Comparison of ENCODE assay signal across 14 cellular contexts in genomic region chr15:70715840-70716510, GRCh38. TPM values are rescaled to one million over a fixed set of nuclear protein-coding genes. Genes with fewer than 3 reads are reported as not detected.
DNase-seq lines count a peak whose midpoint lies in the region; ATAC-seq and TF ChIP-seq lines count a peak whose summit lies in the region.
"Had no signal": no experiment of that assay in that cellular context is flagged by ENCODE, and none has a peak within 500 bp of the region (broad histone marks: within the 10 kb centered on the region; RNA-seq: fewer than 3 reads in every experiment).

No MANE protein-coding gene starts in this region.

- H3K4me1 ChIP-seq in Panc1 (ENCODE audit: control insufficient read depth, insufficient read depth, low read length) (peaks cover 80% of the 10 kb centered on the region), gastroesophageal sphincter (peaks cover 3 to 84% (median 33%) of the 10 kb centered on the region in 3 donors), prostate gland (replicated peaks) (peaks cover 17% of the 10 kb centered on the region)

- TF ChIP-seq POLR2A in gastroesophageal sphincter (IDR thresholded peaks at IDR 0.05) (no peak), prostate gland (IDR thresholded peaks at IDR 0.05) (no peak)

- H3K27ac ChIP-seq in Panc1 (ENCODE audit: low read length) (peak overlapping the region; percentile 54), gastroesophageal sphincter (peak overlapping the region in 3 of 4 donors; percentile 38 to 72 (median 71)), prostate gland (peak overlapping the region; percentile 7 to 23)

- in situ Hi-C loops in Panc1 (cut with HindIII; ENCODE audit: low pct_unique_long_range_greater_than_20kb, low sequenced_read_pairs) = no loop called here

- H3K4me1 Mint-ChIP-seq in Calu3 (ENCODE audit: low read depth, unreplicated experiment) (peaks cover 36% of the 10 kb centered on the region), natural killer cell (peaks cover 7% of the 10 kb centered on the region in 2 donors)
- H3K4me1 Mint-ChIP-seq: central memory CD8-positive, alpha-beta T cell had no signal

- H3K27ac Mint-ChIP-seq in Calu3 (ENCODE audit: unreplicated experiment) (no peak overlapping the region), natural killer cell (no peak overlapping the region)
- H3K27ac Mint-ChIP-seq: natural killer cell treated with Interleukin-12 subunit alpha and Interleukin-12 subunit beta and Interleukin-15 and Interleukin-18, amount 100 ng/mL, for 72 hours had no signal

- TF ChIP-seq CTCF in Calu3 (IDR thresholded peaks at IDR 0.05; ENCODE audit: unreplicated experiment) (no peak), Panc1 (IDR thresholded peaks at IDR 0.05) (no peak), gastroesophageal sphincter (IDR thresholded peaks at IDR 0.05) (no peak), prostate gland (IDR thresholded peaks at IDR 0.05) (no peak), natural killer cell (IDR thresholded peaks at IDR 0.05) (no peak)

- H3K9me3 Mint-ChIP-seq in Calu3 (ENCODE audit: low read depth, unreplicated experiment) = peaks cover 2% of the 10 kb centered on the region
- no peaks in the 10 kb centered on the region for H3K9me3 Mint-ChIP-seq in natural killer cell
- H3K9me3 Mint-ChIP-seq: central memory CD8-positive, alpha-beta T cell; natural killer cell treated with Interleukin-12 subunit alpha and Interleukin-12 subunit beta and Interleukin-15 and Interleukin-18, amount 100 ng/mL, for 72 hours had no signal

- CTCF ChIA-PET in Calu3 (lab: Charles Lee) (interaction anchor here (1.1 kb wide), 1 partner anchor 14 kb away, joined by 3 read pairs; no protein-coding TSS in a partner anchor), Panc1 (lab: Charles Lee) (no interaction called here)

- POLR2A ChIA-PET in Panc1 (lab: Charles Lee) = no interaction called here

- H3K36me3 ChIP-seq in Panc1 (ENCODE audit: control insufficient read depth, insufficient read depth, low read length) (no peaks in the 10 kb centered on the region; the same call in 1 of the 2 replicates), gastroesophageal sphincter (no peaks in the 10 kb centered on the region), prostate gland (no peaks in the 10 kb centered on the region)

- intact Hi-C loops in Calu3 (cut with micrococcal nuclease; ENCODE audit: unreplicated experiment) = no loop called here
- intact Hi-C loops in Panc1 (cut with micrococcal nuclease; ENCODE audit: unreplicated experiment) = no loop called here
- intact Hi-C loops in prostate gland (cut with DNase I) = no loop called here
- intact Hi-C loops in natural killer cell (cut with micrococcal nuclease) = no loop called here

- H3K27me3 ChIP-seq in Panc1 (ENCODE audit: control insufficient read depth, insufficient read depth, low read length) (no peaks in the 10 kb centered on the region), gastroesophageal sphincter (no peaks in the 10 kb centered on the region), prostate gland (replicated peaks; ENCODE audit: insufficient read depth) (no peaks in the 10 kb centered on the region)

- BruUV-seq in Calu3 (replicated peaks; lab: Mats Ljungman, UMichigan) (no TSS peak), Panc1 (replicated peaks; lab: Mats Ljungman, UMichigan) (no TSS peak)

- no peak overlapping the region for H3K4me3 ChIP-seq in Panc1 (ENCODE audit: low read depth in 2 of 2, low read length in 2 of 2)
- H3K4me3 ChIP-seq in gastroesophageal sphincter = no peak overlapping the region
- no peak overlapping the region for H3K4me3 ChIP-seq in prostate gland

- no peaks in the 10 kb centered on the region for H3K27me3 Mint-ChIP-seq in Calu3 (ENCODE audit: unreplicated experiment)
- H3K27me3 Mint-ChIP-seq in natural killer cell (ENCODE audit: low read depth in 2 of 2) = peaks cover 10 to 13% of the 10 kb centered on the region in 2 donors

- 26 to 79% methylated on average over 4 of the region's 6 CpGs for WGBS in gastroesophageal sphincter (ENCODE audit: low coverage in 1 of 2), 2 donors
- WGBS in prostate gland = 67% methylated on average over 6 of the region's 6 CpGs

- H3K36me3 Mint-ChIP-seq in Calu3 (ENCODE audit: insufficient read depth, unreplicated experiment) = no peaks in the 10 kb centered on the region
- H3K36me3 Mint-ChIP-seq in natural killer cell = no peaks in the 10 kb centered on the region
- H3K36me3 Mint-ChIP-seq: natural killer cell treated with Interleukin-12 subunit alpha and Interleukin-12 subunit beta and Interleukin-15 and Interleukin-18, amount 100 ng/mL, for 72 hours had no signal

- H3K4me3 Mint-ChIP-seq in Calu3 (ENCODE audit: low read depth, unreplicated experiment) (no peak overlapping the region), natural killer cell (no peak overlapping the region)
- H3K4me3 Mint-ChIP-seq: central memory CD8-positive, alpha-beta T cell; natural killer cell treated with Interleukin-12 subunit alpha and Interleukin-12 subunit beta and Interleukin-15 and Interleukin-18, amount 100 ng/mL, for 72 hours had no signal

- ATAC-seq in Panc1 (peak; percentile 41), gastroesophageal sphincter (no peak), HG03342 (IDR thresholded peaks at IDR 0.05; ENCODE audit: unreplicated experiment) (no peak), GM19397 (IDR thresholded peaks at IDR 0.05; ENCODE audit: unreplicated experiment) (no peak), natural killer cell (no peak)
- ATAC-seq: natural killer cell treated with Interleukin-12 subunit alpha and Interleukin-12 subunit beta and Interleukin-15 and Interleukin-18, amount 100 ng/mL, for 72 hours had no signal

- DNase-seq in Calu3 (peak; percentile 45), Panc1 (ENCODE audit: low read depth, low spot score) (no peak), prostate gland (ENCODE audit: low spot score) (no peak), natural killer cell (no peak), NCI-H510A (lab: John Stamatoyannopoulos, UW) (no peak)
- DNase-seq: activated CD4-positive, alpha-beta T cell treated with anti-CD3 and anti-CD28 coated beads, Interleukin-2, amount 50 U/mL, for 48 hours; activated gamma-delta T cell; AML-193; NCI-H2081 had no signal

- TF ChIP-seq EP300 in gastroesophageal sphincter (IDR thresholded peaks at IDR 0.05) = no peak

- no peaks in the 10 kb centered on the region for H3K9me3 ChIP-seq in Panc1 (ENCODE audit: control insufficient read depth, insufficient read depth, low read depth, low read length)
- H3K9me3 ChIP-seq in gastroesophageal sphincter = no peaks in the 10 kb centered on the region
- no peaks in the 10 kb centered on the region for H3K9me3 ChIP-seq in prostate gland

RNA-seq across cellular contexts. Expression of gene UACA, which starts 47.4 kb away (rescaled TPM):
- total RNA-seq in Calu3 (2022) = 31.9 and 35.5 TPM in 2 replicates
- total RNA-seq in Panc1 (2021; ENCODE audit: unreplicated experiment) = 303 TPM
- 124 TPM for polyA plus RNA-seq in Panc1 (2012; ENCODE audit: insufficient read length)
- total RNA-seq in gastroesophageal sphincter = 10 to 100 TPM; 35.9 to 78.9 (median 50.5) TPM
- total RNA-seq in prostate gland = 10 to 100 TPM; 16.3 to 35.2 TPM
- total RNA-seq in natural killer cell = 1 to 10 TPM; 1.1 to 3.1 (median 2.1) TPM

Comparison
In these comparisons a context has a peak if more than half of its experiments do, and no peak if none do; other contexts are left out.
1. H3K27ac ChIP-seq: peak in every context shown above with its lines; median percentile 71 in gastroesophageal sphincter; 54 in Panc1; 15 in prostate gland.